ENCODE assay signal across 26 cellular contexts in the genomic region with DNA sequence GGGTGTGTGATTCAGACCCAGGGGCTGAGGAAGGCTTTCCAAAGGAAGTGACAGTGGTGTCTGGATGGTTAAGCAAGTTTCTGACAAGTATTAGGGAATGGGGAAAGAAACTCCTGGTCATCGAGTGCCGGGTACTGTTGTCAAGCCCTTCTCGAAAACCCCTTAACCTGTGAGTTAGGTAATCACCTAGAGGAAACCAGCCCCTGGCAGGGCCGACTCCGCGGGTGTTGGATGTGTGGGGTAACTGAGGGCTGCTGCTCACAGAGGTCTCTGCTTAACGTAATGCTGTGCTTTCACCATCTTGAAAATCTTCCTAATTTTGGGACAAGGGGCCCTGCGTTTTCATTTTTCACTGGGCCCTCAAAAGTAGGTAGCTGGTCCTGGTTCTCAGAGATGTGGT.
"Had no signal": no experiment of that assay in that cellular context is flagged by ENCODE, and none has a peak within 500 bp of the region (broad histone marks: within the 10 kb centered on the region; RNA-seq: fewer than 3 reads in every experiment).

No MANE protein-coding gene starts in this region.

- H3K36me3 ChIP-seq: ovary, right lobe of liver, vagina had no signal

- ATAC-seq: activated CD4-positive, CD25-positive, alpha-beta regulatory T cell treated with anti-CD3 and anti-CD28 coated beads, Interleukin-2, amount 50 U/mL, for 24 hours; activated CD8-positive, alpha-beta T cell treated with anti-CD3 and anti-CD28 coated beads, Interleukin-2, amount 10 ng/mL, durations not matched to agents 7 days and 5 days; body of pancreas; left lobe of liver; naive thymus-derived CD4-positive, alpha-beta T cell; right lobe of liver; stimulated activated effector memory CD8-positive, alpha-beta T cell treated with anti-CD3 and anti-CD28 coated beads, Interleukin-12 subunit alpha, Interleukin-12 subunit beta, amount 100 ng/mL, for 72 hours had no signal

- H3K27ac ChIP-seq: coronary artery, ovary, right lobe of liver, vagina had no signal

- FAIRE-seq: endometrium, keratinocyte had no signal

- H3K27me3 ChIP-seq: body of pancreas, ovary, right lobe of liver, vagina had no signal

- DNase-seq: activated CD4-positive, alpha-beta T cell treated with anti-CD3 and anti-CD28 coated beads, Interleukin-2, amount 10 ng/mL, durations not matched to agents 7 days and 5 days; activated CD8-positive, alpha-beta T cell treated with anti-CD3 and anti-CD28 coated beads, Interleukin-2, amount 10 ng/mL, durations not matched to agents 7 days and 5 days; activated naive CD4-positive, alpha-beta T cell treated with Interleukin-2 at 50 U/mL for 16 hours; activated naive CD8-positive, alpha-beta T cell treated with anti-CD3 and anti-CD28 coated beads, Interleukin-2, amount 10 ng/mL, durations not matched to agents 7 days and 5 days; activated T-cell treated with anti-CD3 and anti-CD28 coated beads, Interleukin-2, amount 50 U/mL, for 24 hours; amygdala; body of pancreas; central memory CD4-positive, alpha-beta T cell; erythroblast; foreskin melanocyte; glutamatergic neuron; hypothalamus; naive thymus-derived CD4-positive, alpha-beta T cell; right lobe of liver; stimulated activated CD4-positive, alpha-beta T cell treated with anti-CD3 and anti-CD28 coated beads, Interleukin-4, amount 100 ng/mL, for 24 hours; T-helper 1 cell; T-helper 9 cell had no signal

- H3K9me3 ChIP-seq: body of pancreas, ovary, right lobe of liver, vagina had no signal

- H3K4me3 ChIP-seq: body of pancreas, coronary artery, ovary, right lobe of liver, smooth muscle cell, vagina had no signal
